26 cellular contexts compared by ENCODE assay signal in genomic region chr21:46477765-46478164, GRCh38. TPM values are rescaled to one million over a fixed set of nuclear protein-coding genes. Genes with fewer than 3 reads are reported as not detected.
A peak's percentile ranks its signal among the peaks of the same experiment; 100 is the strongest.
DNase-seq lines count a peak whose midpoint lies in the region; ATAC-seq, FAIRE-seq and TF ChIP-seq lines count a peak whose summit lies in the region.
"Had no signal": no experiment of that assay in that cellular context is flagged by ENCODE, and none has a peak within 500 bp of the region (broad histone marks: within the 10 kb centered on the region; RNA-seq: fewer than 3 reads in every experiment).

No MANE protein-coding gene starts in this region.

- no peaks in the 10 kb centered on the region for H3K9me3 Mint-ChIP-seq in astrocyte (ENCODE audit: unreplicated experiment)
- H3K9me3 Mint-ChIP-seq: activated naive CD8-positive, alpha-beta T cell treated with anti-CD3 and anti-CD28 coated beads, Interleukin-2, amount 50 U/mL, for 24 hours; CD14-positive monocyte; IgD-negative memory B cell; stimulated activated naive B cell treated with anti-CD40 and anti-IgM and Interleukin-4, amounts not matched to agents 10 μg/mL and 1 μg/mL and 100 μg/mL, for 72 hours had no signal

- peaks cover 4 to 6% of the 10 kb centered on the region in 2 experiments; a peak in 2 of 3 replicates for H3K36me3 ChIP-seq in HEK293 (ENCODE audit: control insufficient read depth in 2 of 2, insufficient read depth in 1 of 2, low read length in 2 of 2)
- no peaks in the 10 kb centered on the region for H3K36me3 ChIP-seq in astrocyte (ENCODE audit: insufficient read depth, low read length)
- no peaks in the 10 kb centered on the region for H3K36me3 ChIP-seq in osteoblast (ENCODE audit: insufficient read depth, low read length)
- H3K36me3 ChIP-seq in effector memory CD4-positive, alpha-beta T cell (ENCODE audit: control insufficient read depth, insufficient read depth, low read length) = no peaks in the 10 kb centered on the region
- H3K36me3 ChIP-seq: vagina had no signal

- no peak overlapping the region for H3K27ac ChIP-seq in HEK293 (ENCODE audit: extremely low read depth, low read depth, low read length)
- H3K27ac ChIP-seq in astrocyte (ENCODE audit: low read depth, low read length) = no peak overlapping the region
- no peak overlapping the region for H3K27ac ChIP-seq in osteoblast (ENCODE audit: low read depth, low read length)
- no peak overlapping the region for H3K27ac ChIP-seq in effector memory CD4-positive, alpha-beta T cell (ENCODE audit: insufficient read depth, low read length, poor library complexity, severe bottlenecking)
- H3K27ac ChIP-seq: testis, vagina had no signal

- DNase-seq in astrocyte (ENCODE audit: low read depth) (peak; percentile 36), fibroblast of mammary gland (ENCODE audit: low read depth) (peak; percentile 79), osteoblast (ENCODE audit: insufficient read length, low spot score, missing footprints) (peak; percentile 34), left colon (no peak), NCI-H1092 treated with DMSO at 0.1 percent for 48 hours (lab: John Stamatoyannopoulos, UW) (no peak)
- no peak for DNase-seq in effector memory CD4-positive, alpha-beta T cell
- DNase-seq in stimulated activated CD4-positive, alpha-beta T cell treated with anti-CD3 and anti-CD28 coated beads, Interleukin-15, amount 100 ng/mL, for 24 hours = no peak
- DNase-seq: activated CD4-positive, alpha-beta T cell treated with anti-CD3 and anti-CD28 coated beads, Interleukin-2, amount 50 U/mL, for 48 hours; activated naive CD8-positive, alpha-beta T cell treated with anti-CD3 and anti-CD28 coated beads, Interleukin-2, amount 50 U/mL, for 24 hours; dermis blood vessel endothelial cell; glutamatergic neuron; MG63; midbrain; NCI-H1436; NCI-H526; nephron progenitor cell; SK-N-SH; small intestine; stimulated activated naive B cell treated with anti-CD40 and anti-IgM and Interleukin-4, amounts not matched to agents 10 μg/mL and 1 μg/mL and 100 μg/mL, for 72 hours; T-helper 2 cell; testis had no signal

- CTCF ChIA-PET in HEK293 (lab: Yijun Ruan, JAX) = interaction anchor here (1.3 kb wide), 1 partner anchor 160 kb away, joined by 3 read pairs; no protein-coding TSS in a partner anchor

- H3K4me1 ChIP-seq in HEK293 (ENCODE audit: control insufficient read depth, insufficient read depth, low read length) (peaks cover 9% of the 10 kb centered on the region), astrocyte (ENCODE audit: insufficient read depth, low read length) (no peaks in the 10 kb centered on the region), osteoblast (ENCODE audit: insufficient read depth, low read length) (no peaks in the 10 kb centered on the region)
- no peaks in the 10 kb centered on the region for H3K4me1 ChIP-seq in effector memory CD4-positive, alpha-beta T cell (ENCODE audit: control insufficient read depth, insufficient read depth, low read length, poor library complexity, severe bottlenecking)
- H3K4me1 ChIP-seq: testis had no signal

- no peak overlapping the region for H3K9ac ChIP-seq in astrocyte (ENCODE audit: low read length)
- H3K9ac ChIP-seq: SK-N-SH had no signal

- H3K4me2 ChIP-seq in astrocyte (ENCODE audit: low read length) (no peak overlapping the region), osteoblast (ENCODE audit: insufficient read depth, low read length) (no peak overlapping the region)
- H3K4me2 ChIP-seq: SK-N-SH had no signal

- H3K4me3 ChIP-seq in HEK293 (ENCODE audit: low read depth, low read length) (no peak overlapping the region), astrocyte (ENCODE audit: insufficient read depth, low read depth, low read length) (no peak overlapping the region), fibroblast of mammary gland (ENCODE audit: control insufficient read depth, low read depth, low read length) (no peak overlapping the region), osteoblast (ENCODE audit: insufficient read depth, low read length) (no peak overlapping the region)
- H3K4me3 ChIP-seq in effector memory CD4-positive, alpha-beta T cell (ENCODE audit: insufficient read depth, low read depth, low read length, poor library complexity, severe bottlenecking) = no peak overlapping the region
- H3K4me3 ChIP-seq: MG63, testis, vagina had no signal

- no peak overlapping the region for H2AFZ ChIP-seq in astrocyte (ENCODE audit: low read depth, low read length)
- H2AFZ ChIP-seq in osteoblast (ENCODE audit: low read length) = no peak overlapping the region

- H3K27me3 ChIP-seq in astrocyte (ENCODE audit: insufficient read depth, low read length) = no peaks in the 10 kb centered on the region
- no peaks in the 10 kb centered on the region for H3K27me3 ChIP-seq in osteoblast (ENCODE audit: insufficient read depth, low read length)
- H3K27me3 ChIP-seq in effector memory CD4-positive, alpha-beta T cell (replicated peaks; ENCODE audit: control insufficient read depth, insufficient read depth, low read length, poor library complexity, severe bottlenecking) = no peaks in the 10 kb centered on the region
- H3K27me3 ChIP-seq: MG63, testis, vagina had no signal

- H4K20me1 ChIP-seq in astrocyte (ENCODE audit: insufficient read depth, low read length) (peaks cover 71% of the 10 kb centered on the region), osteoblast (ENCODE audit: insufficient read depth, low read length) (peaks cover 14% of the 10 kb centered on the region)

- TF ChIP-seq CTCF in HEK293 (tag by site-specific recombination; IDR thresholded peaks at IDR 0.05) = no peak
- no peak for TF ChIP-seq CTCF in astrocyte (IDR thresholded peaks at IDR 0.05; ENCODE audit: insufficient read depth, low read depth, low read length)
- no peak for TF ChIP-seq CTCF in fibroblast of mammary gland (conservative IDR thresholded peaks at IDR 0.05; ENCODE audit: control insufficient read depth, insufficient read depth, low read depth, low read length)
- no peak for TF ChIP-seq CTCF in osteoblast (IDR thresholded peaks at IDR 0.05; ENCODE audit: extremely low read depth, low read depth, low read length)

- H3K4me3 Mint-ChIP-seq in astrocyte (ENCODE audit: unreplicated experiment) = no peak overlapping the region
- H3K4me3 Mint-ChIP-seq: activated naive CD8-positive, alpha-beta T cell treated with anti-CD3 and anti-CD28 coated beads, Interleukin-2, amount 50 U/mL, for 24 hours; CD14-positive monocyte; IgD-negative memory B cell; nephron progenitor cell; stimulated activated naive B cell treated with anti-CD40 and anti-IgM and Interleukin-4, amounts not matched to agents 10 μg/mL and 1 μg/mL and 100 μg/mL, for 72 hours; WTC11 had no signal

- no peak for FAIRE-seq in astrocyte (lab: Jason Lieb, UNC)
- FAIRE-seq: small intestine had no signal

- H3K9me3 ChIP-seq in HEK293 (ENCODE audit: control insufficient read depth, insufficient read depth, low read depth, low read length) (no peaks in the 10 kb centered on the region), astrocyte (ENCODE audit: insufficient read depth, low read depth, low read length) (no peaks in the 10 kb centered on the region), osteoblast (ENCODE audit: low read depth, low read length) (no peaks in the 10 kb centered on the region)
- H3K9me3 ChIP-seq in effector memory CD4-positive, alpha-beta T cell (ENCODE audit: control insufficient read depth, low read length) = no peaks in the 10 kb centered on the region
- H3K9me3 ChIP-seq: MG63, SK-N-SH, testis, vagina had no signal

- no peak for ATAC-seq in left colon
- ATAC-seq: activated naive CD8-positive, alpha-beta T cell treated with anti-CD3 and anti-CD28 coated beads, Interleukin-2, amount 50 U/mL, for 24 hours; stimulated activated naive B cell treated with anti-CD40 and anti-IgM and Interleukin-4, amounts not matched to agents 10 μg/mL and 1 μg/mL and 100 μg/mL, for 72 hours; WTC11 had no signal

- H3K36me3 Mint-ChIP-seq in astrocyte (ENCODE audit: low read depth, unreplicated experiment) = peaks cover 16% of the 10 kb centered on the region

- POLR2A ChIA-PET in HEK293 (lab: Yijun Ruan, JAX) = no interaction called here

- intact Hi-C loops in left colon (cut with DNase I, micrococcal nuclease) = no loop called here

- no peaks in the 10 kb centered on the region for H3K27me3 Mint-ChIP-seq in astrocyte (ENCODE audit: low read depth, unreplicated experiment)
- H3K27me3 Mint-ChIP-seq: activated naive CD8-positive, alpha-beta T cell treated with anti-CD3 and anti-CD28 coated beads, Interleukin-2, amount 50 U/mL, for 24 hours; IgD-negative memory B cell; stimulated activated naive B cell treated with anti-CD40 and anti-IgM and Interleukin-4, amounts not matched to agents 10 μg/mL and 1 μg/mL and 100 μg/mL, for 72 hours had no signal

- H3K4me1 Mint-ChIP-seq in astrocyte (ENCODE audit: low read depth, unreplicated experiment) = peaks cover 2% of the 10 kb centered on the region
- H3K4me1 Mint-ChIP-seq: WTC11 had no signal

- H3K27ac Mint-ChIP-seq in astrocyte (ENCODE audit: unreplicated experiment) = no peak overlapping the region
- H3K27ac Mint-ChIP-seq: activated naive CD8-positive, alpha-beta T cell treated with anti-CD3 and anti-CD28 coated beads, Interleukin-2, amount 50 U/mL, for 24 hours; IgD-negative memory B cell; nephron progenitor cell; stimulated activated naive B cell treated with anti-CD40 and anti-IgM and Interleukin-4, amounts not matched to agents 10 μg/mL and 1 μg/mL and 100 μg/mL, for 72 hours; WTC11 had no signal

- H3K79me2 ChIP-seq in astrocyte (ENCODE audit: insufficient read depth, low read length) (peaks cover 74% of the 10 kb centered on the region), osteoblast (ENCODE audit: insufficient read depth, low read length) (peaks cover 75% of the 10 kb centered on the region)

TF ChIP-seq in HEK293, 187 proteins besides CTCF, POLR2A, EP300 and RAD21 (continues in another document):
- TF ChIP-seq ZNF664 (tag by site-specific recombination; IDR thresholded peaks at IDR 0.05) (no peak), ZNF26 (tag by site-specific recombination; IDR thresholded peaks at IDR 0.05) (no peak), ZNF600 (tag by site-specific recombination; IDR thresholded peaks at IDR 0.05) (peak; percentile 64), ZFP69B (tag by site-specific recombination; IDR thresholded peaks at IDR 0.05) (no peak), ZBTB20 (tag by site-specific recombination; IDR thresholded peaks at IDR 0.05) (no peak), REPIN1 (tag by site-specific recombination; IDR thresholded peaks at IDR 0.05; ENCODE audit: low read depth) (no peak)

RNA-seq across cellular contexts. Expression of gene DIP2A, which starts 19.1 kb away (rescaled TPM):
- total RNA-seq in astrocyte (33.0 and 35.4 TPM in 2 replicates), osteoblast (22.8 and 27.4 TPM in 2 replicates), left colon (10 to 100 TPM; 46.3 to 48.3 TPM)

Comparison
In these comparisons a context has a peak if more than half of its experiments do, and no peak if none do; other contexts are left out.
1. DNase-seq: peak in astrocyte (single experiment), fibroblast of mammary gland (single experiment) and osteoblast (single experiment); none in effector memory CD4-positive, alpha-beta T cell (0 of 3), stimulated activated CD4-positive, alpha-beta T cell treated with anti-CD3 and anti-CD28 coated beads, Interleukin-15, amount 100 ng/mL, for 24 hours (single experiment), left colon (0 of 2) and NCI-H1092 treated with DMSO at 0.1 percent for 48 hours (single experiment).